ENCODE assay signal across 8 cellular contexts in the genomic region with DNA sequence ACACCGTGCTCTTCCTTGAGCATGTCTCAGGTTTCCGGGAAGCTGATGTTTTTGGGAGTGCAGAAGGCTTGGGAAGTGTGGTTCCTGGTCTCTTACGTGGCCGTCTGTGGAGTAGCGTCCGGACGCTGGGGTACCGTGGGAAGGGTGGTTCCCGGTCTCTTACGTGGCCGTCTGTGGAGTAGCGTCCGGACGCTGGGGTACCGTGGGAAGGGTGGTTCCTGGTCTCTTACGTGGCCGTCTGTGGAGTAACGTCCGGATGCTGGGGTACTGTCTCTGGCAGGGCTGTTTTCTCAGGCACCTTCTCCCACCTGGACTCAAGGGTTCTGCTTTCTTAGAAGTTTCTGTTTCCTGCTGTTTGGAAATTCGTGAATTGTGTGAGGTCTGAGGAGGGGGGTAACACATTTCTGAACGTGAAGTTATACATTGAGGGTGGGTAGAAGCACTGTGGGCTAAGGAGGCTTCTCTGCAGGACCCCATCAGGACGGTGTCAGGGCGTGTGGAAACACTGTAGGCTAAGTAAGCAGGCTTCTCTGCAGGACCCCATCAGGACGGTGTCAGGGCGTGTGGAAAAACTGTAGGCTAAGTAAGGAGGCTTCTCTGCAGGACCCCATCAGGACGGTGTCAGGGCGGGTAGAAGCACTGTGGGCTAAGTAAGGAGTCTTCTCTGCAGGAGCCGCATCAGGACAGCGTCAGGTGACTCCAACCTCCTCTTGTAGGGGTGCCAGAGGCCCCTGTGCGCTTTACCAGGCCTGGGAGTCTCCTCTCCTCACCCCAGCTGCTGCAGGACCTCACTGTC. TPM values are rescaled to one million over a fixed set of nuclear protein-coding genes. Genes with fewer than 3 reads are reported as not detected.
A peak's percentile ranks its signal among the peaks of the same experiment; 100 is the strongest.
DNase-seq lines count a peak whose midpoint lies in the region; ATAC-seq and TF ChIP-seq lines count a peak whose summit lies in the region.

No MANE protein-coding gene starts in this region.

- peaks cover 44% of the 10 kb centered on the region for H3K4me1 ChIP-seq in DND-41 (ENCODE audit: insufficient read depth, low read length)
- peaks cover 0 to 38% of the 10 kb centered on the region in 2 donors for H3K4me1 ChIP-seq in right atrium auricular region
- H3K4me1 ChIP-seq in sigmoid colon, result peaks cover 0 to 58% (median 39%) of the 10 kb centered on the region in 4 donors

- DNase-seq in DND-41, result no peak
- no peak for DNase-seq in activated B cell treated with CpG ODN at 0.5 μM for 24 hours
- DNase-seq in right atrium auricular region (ENCODE audit: low spot score), result no peak
- DNase-seq in sigmoid colon, result peak; percentile 67
- no peak for DNase-seq in NCI-H146 (lab: John Stamatoyannopoulos, UW)
- no peak for DNase-seq in NCI-H2107 (lab: John Stamatoyannopoulos, UW)
- no peak for DNase-seq in occipital lobe (lab: John Stamatoyannopoulos, UW)

- H3K79me2 ChIP-seq in DND-41 (ENCODE audit: insufficient read depth, low read length), result no peaks in the 10 kb centered on the region

- ATAC-seq in DND-41 (ENCODE audit: insufficient read depth, low read depth) (no peak), activated B cell treated with CpG ODN at 0.5 μM for 24 hours (ENCODE audit: low read depth) (no peak), GM21786 (IDR thresholded peaks at IDR 0.05; ENCODE audit: unreplicated experiment) (no peak)

- TF ChIP-seq EP300 in sigmoid colon (IDR thresholded peaks at IDR 0.05), result no peak

- H3K27me3 ChIP-seq in DND-41 (ENCODE audit: insufficient read depth, low read length, poor library complexity) (no peaks in the 10 kb centered on the region), right atrium auricular region (no peaks in the 10 kb centered on the region), sigmoid colon (no peaks in the 10 kb centered on the region)

- no peak overlapping the region for H2AFZ ChIP-seq in DND-41 (ENCODE audit: low read depth, low read length)

- TF ChIP-seq CTCF in DND-41 (IDR thresholded peaks at IDR 0.05; ENCODE audit: borderline replicate concordance, extremely low read depth, low read length, poor library complexity, severe bottlenecking) (no peak), activated B cell treated with CpG ODN at 0.5 μM for 24 hours (IDR thresholded peaks at IDR 0.05) (no peak), right atrium auricular region (IDR thresholded peaks at IDR 0.05) (no peak), sigmoid colon (IDR thresholded peaks at IDR 0.05) (no peak)

- CTCF ChIA-PET in activated B cell treated with CpG ODN at 0.5 μM for 24 hours (lab: Charles Lee), result interaction anchor here (0.7 to 1.5 kb wide), 3 partner anchors 14 to 71 kb away, joined by 3 to 4 read pairs (median 3); no protein-coding TSS in a partner anchor

- no peaks in the 10 kb centered on the region for H4K20me1 ChIP-seq in DND-41 (ENCODE audit: insufficient read depth, low read length)

- peak overlapping the region; percentile 92 for H3K27ac Mint-ChIP-seq in activated B cell treated with CpG ODN at 0.5 μM for 24 hours

- POLR2A ChIA-PET in activated B cell treated with CpG ODN at 0.5 μM for 24 hours (lab: Charles Lee), result interaction anchor here (0.6 to 2.0 kb wide), 7 partner anchors 9 to 118 kb away, joined by 3 to 25 read pairs (median 8); partner anchors contain the start of genes BET1L and RIC8A

- TF ChIP-seq POLR2A in sigmoid colon (IDR thresholded peaks at IDR 0.05), result no peak

- H3K36me3 ChIP-seq in DND-41 (ENCODE audit: insufficient read depth, low read length) (no peaks in the 10 kb centered on the region), right atrium auricular region (no peaks in the 10 kb centered on the region), sigmoid colon (no peaks in the 10 kb centered on the region)

- H3K9ac ChIP-seq in DND-41 (ENCODE audit: low read depth, low read length), result no peak overlapping the region

- H3K4me3 ChIP-seq in DND-41 (ENCODE audit: low read depth in 1 of 2, low read length in 2 of 2), result no peak overlapping the region
- H3K4me3 ChIP-seq in right atrium auricular region, result peak overlapping the region in 1 of 2 donors; percentile 5
- H3K4me3 ChIP-seq in sigmoid colon, result no peak overlapping the region

- peak overlapping the region; percentile 46 for H3K4me3 Mint-ChIP-seq in activated B cell treated with CpG ODN at 0.5 μM for 24 hours

- H3K9me3 ChIP-seq in DND-41 (ENCODE audit: insufficient read depth, low read length, severe bottlenecking), result no peaks in the 10 kb centered on the region
- no peaks in the 10 kb centered on the region for H3K9me3 ChIP-seq in right atrium auricular region
- no peaks in the 10 kb centered on the region for H3K9me3 ChIP-seq in sigmoid colon

- no peak overlapping the region for H3K4me2 ChIP-seq in DND-41 (ENCODE audit: insufficient read depth, low read length)

- no peaks in the 10 kb centered on the region for H3K27me3 Mint-ChIP-seq in activated B cell treated with CpG ODN at 0.5 μM for 24 hours

- no peaks in the 10 kb centered on the region for H3K36me3 Mint-ChIP-seq in activated B cell treated with CpG ODN at 0.5 μM for 24 hours (ENCODE audit: low read depth)

- peaks cover 46% of the 10 kb centered on the region for H3K4me1 Mint-ChIP-seq in activated B cell treated with CpG ODN at 0.5 μM for 24 hours

- H3K27ac ChIP-seq in DND-41 (ENCODE audit: low read length), result peak overlapping the region; percentile 34; the same call in 1 of the 2 replicates
- H3K27ac ChIP-seq in right atrium auricular region, result peak overlapping the region; percentile 87 to 90
- peak overlapping the region; percentile 87 to 95 (median 90) for H3K27ac ChIP-seq in sigmoid colon

- no peaks in the 10 kb centered on the region for H3K9me3 Mint-ChIP-seq in activated B cell treated with CpG ODN at 0.5 μM for 24 hours

- intact Hi-C loops in activated B cell treated with CpG ODN at 0.5 μM for 24 hours (cut with micrococcal nuclease) (loop anchor here (2.0 kb wide), 2 partner anchors 13 to 23 kb away; no protein-coding TSS in a partner anchor), sigmoid colon (cut with DNase I) (loop anchor here (1.0 kb wide), 1 partner anchor 27 kb away; no protein-coding TSS in a partner anchor)

- WGBS in sigmoid colon, 2 donors, result 86 to 88% methylated on average over 30 of the region's 30 CpGs

RNA-seq across cellular contexts. Expression of gene IFITM3, which starts 5.3 kb away (rescaled TPM):
- total RNA-seq in activated B cell treated with CpG ODN at 0.5 μM for 24 hours, result 14.8 and 17.0 TPM in 2 replicates
- total RNA-seq in right atrium auricular region, result 100 to 1,000 TPM; 156 to 372 TPM
- total RNA-seq in sigmoid colon, result 100 to 1,000 TPM; 278 to 463 (median 291) TPM
- polyA plus RNA-seq in sigmoid colon, result 1,000 to 10,000 TPM in 1 of 3 donors, 100 to 1,000 TPM in 2; 116 to 1,104 (median 383) TPM
- total RNA-seq in occipital lobe, result 5.5 TPM

RNA-seq across cellular contexts. Expression of gene IFITM1, which starts 12.2 kb away (rescaled TPM):
- total RNA-seq in activated B cell treated with CpG ODN at 0.5 μM for 24 hours (21.2 and 25.3 TPM in 2 replicates), right atrium auricular region (100 to 1,000 TPM in 1 of 2 donors, 10 to 100 TPM in 1; 82.3 to 241 TPM), sigmoid colon (10 to 100 TPM; 82.4 to 94.2 (median 92.6) TPM), occipital lobe (6.9 TPM)
- polyA plus RNA-seq in sigmoid colon, result 100 to 1,000 TPM in 1 of 3 donors, 10 to 100 TPM in 2; 41.2 to 580 (median 58.9) TPM

RNA-seq across cellular contexts. Expression of gene IFITM2, which starts 18.4 kb away (rescaled TPM):
- 112 and 125 TPM in 2 replicates for total RNA-seq in activated B cell treated with CpG ODN at 0.5 μM for 24 hours
- 100 to 1,000 TPM; 120 to 296 TPM for total RNA-seq in right atrium auricular region
- 100 to 1,000 TPM in 3 of 4 donors, 10 to 100 TPM in 1; 79.8 to 187 (median 141) TPM for total RNA-seq in sigmoid colon
- polyA plus RNA-seq in sigmoid colon, result 100 to 1,000 TPM in 2 of 3 donors, 10 to 100 TPM in 1; 73.3 to 461 (median 164) TPM
- 1.6 TPM for total RNA-seq in occipital lobe

RNA-seq across cellular contexts. Expression of gene IFITM5, which starts 26.7 kb away (rescaled TPM):
- not detected in 2 replicates for total RNA-seq in activated B cell treated with CpG ODN at 0.5 μM for 24 hours
- total RNA-seq in right atrium auricular region, result not detected
- not detected for total RNA-seq in sigmoid colon
- not detected for polyA plus RNA-seq in sigmoid colon
- total RNA-seq in occipital lobe, result not detected

RNA-seq across cellular contexts. Expression of gene PGGHG, which starts 37.1 kb away (rescaled TPM):
- total RNA-seq in activated B cell treated with CpG ODN at 0.5 μM for 24 hours (62.3 and 74.1 TPM in 2 replicates), right atrium auricular region (1 to 10 TPM; 4.9 to 9.4 TPM), sigmoid colon (10 to 100 TPM; 11.4 to 15.3 (median 13.6) TPM), occipital lobe (1.4 TPM)
- polyA plus RNA-seq in sigmoid colon, result 10 to 100 TPM in 1 of 3 donors, 1 to 10 TPM in 2; 1.6 to 68.0 (median 3.6) TPM

Comparison
In these comparisons a context has a peak if more than half of its experiments do, and no peak if none do; other contexts are left out.
1. H3K27ac ChIP-seq: peak in every context shown above with its lines; median percentile 90 in sigmoid colon; 88 in right atrium auricular region; 34 in DND-41.
2. RNA of gene IFITM2, which starts 18.4 kb away (total RNA-seq): 120 to 296 TPM in right atrium auricular region, 79.8 to 187 TPM in sigmoid colon and 112 to 125 TPM in activated B cell treated with CpG ODN at 0.5 μM for 24 hours; 1.6 TPM in occipital lobe (single experiment); every median in the first group is over 10 times any median in the second.